In the genomic region with DNA sequence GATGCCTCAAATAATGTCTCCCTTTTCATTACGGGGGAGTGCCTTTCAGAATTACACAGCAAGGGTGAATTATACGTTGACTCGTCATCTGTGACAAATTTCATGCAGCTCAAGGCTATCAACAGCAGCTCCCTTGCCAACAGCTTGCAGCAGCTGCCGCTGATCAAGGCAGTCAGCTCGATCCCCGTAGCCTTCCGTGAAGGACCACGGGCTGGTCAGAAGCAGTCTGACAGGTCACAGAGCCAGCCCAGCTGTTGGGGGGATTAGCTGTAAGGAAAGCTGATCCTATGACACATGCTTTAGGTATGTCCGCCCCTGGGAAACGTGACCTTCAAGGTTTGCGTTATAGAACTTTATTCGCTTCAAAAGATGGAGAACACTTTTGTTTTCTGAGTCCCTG, we compare ENCODE assay signal across 17 cellular contexts.
A peak's percentile ranks its signal among the peaks of the same experiment; 100 is the strongest.
DNase-seq lines count a peak whose midpoint lies in the region; ATAC-seq, FAIRE-seq and TF ChIP-seq lines count a peak whose summit lies in the region.
"Had no signal": no experiment of that assay in that cellular context is flagged by ENCODE, and none has a peak within 500 bp of the region (broad histone marks: within the 10 kb centered on the region; RNA-seq: fewer than 3 reads in every experiment).

No MANE protein-coding gene starts in this region.

- no peaks in the 10 kb centered on the region for H3K4me1 ChIP-seq in psoas muscle

- no peak for FAIRE-seq in H54 (lab: Jason Lieb, UNC)

- H3K27ac Mint-ChIP-seq in stimulated activated effector memory CD8-positive, alpha-beta T cell treated with anti-CD3 and anti-CD28 coated beads, Interleukin-12 subunit alpha, Interleukin-12 subunit beta, amount 100 ng/mL, for 72 hours = no peak overlapping the region
- H3K27ac Mint-ChIP-seq: dendritic cell treated with granulocyte-macrophage colony-stimulating factor and Interleukin-4, amounts not matched to agents 40 ng/mL and 50 ng/mL, for 4 days; WTC11 had no signal

- H3K4me3 ChIP-seq in psoas muscle = no peak overlapping the region
- H3K4me3 ChIP-seq: hepatocyte had no signal

- no peaks in the 10 kb centered on the region for H3K36me3 ChIP-seq in psoas muscle (ENCODE audit: insufficient read depth in 1 of 2, low read depth in 1 of 2)

- H3K36me3 Mint-ChIP-seq in stimulated activated effector memory CD8-positive, alpha-beta T cell treated with anti-CD3 and anti-CD28 coated beads, Interleukin-12 subunit alpha, Interleukin-12 subunit beta, amount 100 ng/mL, for 72 hours = no peaks in the 10 kb centered on the region

- H3K9me3 Mint-ChIP-seq in stimulated activated effector memory CD8-positive, alpha-beta T cell treated with anti-CD3 and anti-CD28 coated beads, Interleukin-12 subunit alpha, Interleukin-12 subunit beta, amount 100 ng/mL, for 72 hours = peaks cover 32% of the 10 kb centered on the region

- DNase-seq in ELR (ENCODE audit: low read depth) (peak; percentile 11), NCI-H2227 treated with DMSO at 0.1 percent for 48 hours (lab: John Stamatoyannopoulos, UW) (peak; percentile 71), head of caudate nucleus (peak in 22 of 42 donors; percentile 9 to 70 (median 37)), psoas muscle (peak; percentile 29 to 52), H54 (ENCODE audit: insufficient read length, low spot score) (no peak), activated gamma-delta T cell (lab: John Stamatoyannopoulos, UW) (no peak)
- no peak for DNase-seq in stimulated activated effector memory CD8-positive, alpha-beta T cell treated with anti-CD3 and anti-CD28 coated beads, Interleukin-12 subunit alpha, Interleukin-12 subunit beta, amount 100 ng/mL, for 72 hours (ENCODE audit: low spot score in 2 of 2)
- DNase-seq: activated effector memory CD4-positive, alpha-beta T cell treated with Interleukin-2 at 50 U/mL for 16 hours; Karpas-422; NCI-H510A; substantia nigra had no signal

- 10 to 18% (median 11%) methylated on average over 12 of the region's 12 CpGs for WGBS in psoas muscle, 3 donors

- H3K27ac ChIP-seq in psoas muscle = no peak overlapping the region
- H3K27ac ChIP-seq: hepatocyte, HL-60 had no signal

- no peak overlapping the region for H3K4me3 Mint-ChIP-seq in stimulated activated effector memory CD8-positive, alpha-beta T cell treated with anti-CD3 and anti-CD28 coated beads, Interleukin-12 subunit alpha, Interleukin-12 subunit beta, amount 100 ng/mL, for 72 hours
- H3K4me3 Mint-ChIP-seq: dendritic cell treated with granulocyte-macrophage colony-stimulating factor and Interleukin-4, amounts not matched to agents 40 ng/mL and 50 ng/mL, for 4 days; WTC11 had no signal

- ATAC-seq in psoas muscle = peak; percentile 22 to 51 (median 32)
- no peak for ATAC-seq in stimulated activated effector memory CD8-positive, alpha-beta T cell treated with anti-CD3 and anti-CD28 coated beads, Interleukin-12 subunit alpha, Interleukin-12 subunit beta, amount 100 ng/mL, for 72 hours
- ATAC-seq in HG03439 (IDR thresholded peaks at IDR 0.05; ENCODE audit: unreplicated experiment) = no peak
- ATAC-seq: esophagus mucosa, WTC11 had no signal

- intact Hi-C loops in head of caudate nucleus (cut with DNase I) = no loop called here
- intact Hi-C loops in psoas muscle (cut with DNase I) = no loop called here

- H3K9me3 ChIP-seq in psoas muscle = peaks cover 3% of the 10 kb centered on the region

- TF ChIP-seq POLR2A in H54 (IDR thresholded peaks at IDR 0.05; ENCODE audit: low read depth, low read length) = no peak

- no peaks in the 10 kb centered on the region for H3K27me3 ChIP-seq in psoas muscle (ENCODE audit: insufficient read depth in 3 of 3, low read length in 2 of 3)
- H3K27me3 ChIP-seq: hepatocyte had no signal

- TF ChIP-seq CTCF in psoas muscle (IDR thresholded peaks at IDR 0.05) = no peak

- no peaks in the 10 kb centered on the region for H3K4me1 Mint-ChIP-seq in stimulated activated effector memory CD8-positive, alpha-beta T cell treated with anti-CD3 and anti-CD28 coated beads, Interleukin-12 subunit alpha, Interleukin-12 subunit beta, amount 100 ng/mL, for 72 hours
- H3K4me1 Mint-ChIP-seq: WTC11 had no signal

Comparison
In these comparisons a context has a peak if more than half of its experiments do, and no peak if none do; other contexts are left out.
1. DNase-seq: peak in ELR (single experiment), NCI-H2227 treated with DMSO at 0.1 percent for 48 hours (single experiment), head of caudate nucleus (22 of 42) and psoas muscle (2 of 2); none in stimulated activated effector memory CD8-positive, alpha-beta T cell treated with anti-CD3 and anti-CD28 coated beads, Interleukin-12 subunit alpha, Interleukin-12 subunit beta, amount 100 ng/mL, for 72 hours (0 of 2), H54 (single experiment) and activated gamma-delta T cell (single experiment).
2. ATAC-seq: peak in psoas muscle (4 of 4); none in stimulated activated effector memory CD8-positive, alpha-beta T cell treated with anti-CD3 and anti-CD28 coated beads, Interleukin-12 subunit alpha, Interleukin-12 subunit beta, amount 100 ng/mL, for 72 hours (single experiment) and HG03439 (single experiment).